ENCODE assay signal across 1 cellular context in the genomic region with DNA sequence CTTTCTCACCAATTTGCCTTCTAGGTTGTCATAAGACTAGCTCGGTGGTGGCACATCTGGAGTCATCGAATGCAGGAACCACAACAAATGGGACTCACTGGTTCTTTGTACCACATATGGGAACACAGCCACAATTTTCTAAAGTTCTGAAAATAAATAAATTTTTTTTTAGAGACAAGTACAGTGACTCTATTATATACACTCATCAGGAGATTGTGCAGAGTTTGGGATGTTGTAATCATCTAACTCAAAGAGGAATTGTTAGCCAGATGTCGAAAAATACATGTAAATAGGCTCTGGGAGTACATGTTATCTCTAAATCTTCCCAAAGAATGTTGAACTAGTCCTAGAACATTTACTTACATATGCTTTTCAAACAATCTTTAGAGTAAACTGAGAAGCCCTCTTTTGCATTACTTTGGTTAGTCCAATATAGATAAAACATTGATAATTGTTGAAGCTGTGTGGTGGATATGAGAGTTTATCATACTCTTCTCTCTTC.
TF ChIP-seq lines count a peak whose summit lies in the region.

No MANE protein-coding gene starts in this region.

TF ChIP-seq in HepG2, 621 proteins besides CTCF, POLR2A, EP300 and RAD21 (continued from another document):
- TF ChIP-seq, protein P1, sequence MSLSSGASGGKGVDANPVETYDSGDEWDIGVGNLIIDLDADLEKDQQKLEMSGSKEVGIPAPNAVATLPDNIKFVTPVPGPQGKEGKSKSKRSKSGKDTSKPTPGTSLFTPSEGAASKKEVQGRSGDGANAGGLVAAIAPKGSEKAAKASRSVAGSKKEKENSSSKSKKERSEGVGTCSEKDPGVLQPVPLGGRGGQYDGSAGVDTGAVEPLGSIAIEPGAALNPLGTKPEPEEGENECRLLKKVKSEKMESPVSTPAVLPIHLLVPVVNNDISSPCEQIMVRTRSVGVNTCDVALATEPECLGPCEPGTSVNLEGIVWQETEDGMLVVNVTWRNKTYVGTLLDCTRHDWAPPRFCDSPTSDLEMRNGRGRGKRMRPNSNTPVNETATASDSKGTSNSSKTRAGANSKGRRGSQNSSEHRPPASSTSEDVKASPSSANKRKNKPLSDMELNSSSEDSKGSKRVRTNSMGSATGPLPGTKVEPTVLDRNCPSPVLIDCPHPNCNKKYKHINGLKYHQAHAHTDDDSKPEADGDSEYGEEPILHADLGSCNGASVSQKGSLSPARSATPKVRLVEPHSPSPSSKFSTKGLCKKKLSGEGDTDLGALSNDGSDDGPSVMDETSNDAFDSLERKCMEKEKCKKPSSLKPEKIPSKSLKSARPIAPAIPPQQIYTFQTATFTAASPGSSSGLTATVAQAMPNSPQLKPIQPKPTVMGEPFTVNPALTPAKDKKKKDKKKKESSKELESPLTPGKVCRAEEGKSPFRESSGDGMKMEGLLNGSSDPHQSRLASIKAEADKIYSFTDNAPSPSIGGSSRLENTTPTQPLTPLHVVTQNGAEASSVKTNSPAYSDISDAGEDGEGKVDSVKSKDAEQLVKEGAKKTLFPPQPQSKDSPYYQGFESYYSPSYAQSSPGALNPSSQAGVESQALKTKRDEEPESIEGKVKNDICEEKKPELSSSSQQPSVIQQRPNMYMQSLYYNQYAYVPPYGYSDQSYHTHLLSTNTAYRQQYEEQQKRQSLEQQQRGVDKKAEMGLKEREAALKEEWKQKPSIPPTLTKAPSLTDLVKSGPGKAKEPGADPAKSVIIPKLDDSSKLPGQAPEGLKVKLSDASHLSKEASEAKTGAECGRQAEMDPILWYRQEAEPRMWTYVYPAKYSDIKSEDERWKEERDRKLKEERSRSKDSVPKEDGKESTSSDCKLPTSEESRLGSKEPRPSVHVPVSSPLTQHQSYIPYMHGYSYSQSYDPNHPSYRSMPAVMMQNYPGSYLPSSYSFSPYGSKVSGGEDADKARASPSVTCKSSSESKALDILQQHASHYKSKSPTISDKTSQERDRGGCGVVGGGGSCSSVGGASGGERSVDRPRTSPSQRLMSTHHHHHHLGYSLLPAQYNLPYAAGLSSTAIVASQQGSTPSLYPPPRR (CRISPR knock-in tag; IDR thresholded peaks at IDR 0.05; ENCODE audit: borderline replicate concordance): peak; percentile 55; the same call in 1 of the 2 replicates
- no peak for TF ChIP-seq KLF11 (CRISPR knock-in tag; IDR thresholded peaks at IDR 0.05)
TF ChIP-seq in HepG2: peak in this region for 15.
